Comparison of ENCODE assay signal across 26 cellular contexts in the genomic region with DNA sequence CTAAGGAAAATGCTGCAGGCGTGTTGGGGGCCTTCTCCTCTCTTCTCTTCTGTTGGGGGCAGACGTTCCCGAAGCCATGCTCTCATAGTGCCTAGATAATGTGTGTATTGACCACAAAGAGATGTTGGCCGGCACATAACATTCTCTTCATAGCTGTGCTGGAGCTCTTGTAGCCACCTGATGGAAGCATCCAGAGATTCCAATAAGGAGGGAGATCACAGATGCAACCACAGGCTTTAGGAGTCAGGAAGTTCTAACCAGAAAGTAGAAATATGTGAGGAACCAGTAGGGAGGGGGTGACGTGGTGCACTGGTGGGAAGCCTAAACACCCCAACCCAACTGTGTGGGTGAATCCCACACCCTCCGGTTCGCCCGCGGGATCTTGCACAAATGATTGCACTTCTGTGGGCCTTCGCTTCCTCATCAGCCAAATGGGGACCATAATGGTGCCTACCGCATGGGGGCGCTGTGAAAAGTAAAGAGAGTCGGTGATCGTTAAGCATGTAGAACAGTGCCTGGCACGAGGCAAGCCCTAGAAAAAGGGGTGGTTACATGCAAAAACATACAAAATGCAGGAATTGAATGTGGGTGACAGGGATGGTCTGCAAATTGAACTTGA.
A peak's percentile ranks its signal among the peaks of the same experiment; 100 is the strongest.
DNase-seq lines count a peak whose midpoint lies in the region; ATAC-seq, FAIRE-seq and TF ChIP-seq lines count a peak whose summit lies in the region.
"Had no signal": no experiment of that assay in that cellular context is flagged by ENCODE, and none has a peak within 500 bp of the region (broad histone marks: within the 10 kb centered on the region; RNA-seq: fewer than 3 reads in every experiment).

No MANE protein-coding gene starts in this region.

- H3K4me3 ChIP-seq in astrocyte (ENCODE audit: insufficient read depth, low read depth, low read length) (no peak overlapping the region), stomach (no peak overlapping the region)
- H3K4me3 ChIP-seq: left ventricle myocardium inferior, psoas muscle, thoracic aorta had no signal

- H3K4me1 ChIP-seq in H9 (ENCODE audit: insufficient read depth, low read length) = no peaks in the 10 kb centered on the region; the same call in 1 of the 2 replicates
- H3K4me1 ChIP-seq in astrocyte (ENCODE audit: insufficient read depth, low read length) = peaks cover 26% of the 10 kb centered on the region
- H3K4me1 ChIP-seq in stomach = no peaks in the 10 kb centered on the region

- no peak overlapping the region for H3T11ph ChIP-seq in H9 (ENCODE audit: low read length)

- H3K23me2 ChIP-seq in H9 (ENCODE audit: insufficient read length, low read depth, low read length, poor library complexity, severe bottlenecking) = no peaks in the 10 kb centered on the region

- H3K79me2 ChIP-seq in H9 (ENCODE audit: insufficient read depth, low read length) = no peaks in the 10 kb centered on the region
- H3K79me2 ChIP-seq in astrocyte (ENCODE audit: insufficient read depth, low read length) = peaks cover 16% of the 10 kb centered on the region

- H3K4me2 ChIP-seq in H9 (ENCODE audit: insufficient read depth, insufficient read length, low read length) (no peak overlapping the region), astrocyte (ENCODE audit: low read length) (no peak overlapping the region)

- H3K27ac ChIP-seq in H9 (ENCODE audit: insufficient read length, low read depth, low read length) (no peak overlapping the region), astrocyte (ENCODE audit: low read depth, low read length) (no peak overlapping the region), stomach (no peak overlapping the region)
- H3K27ac ChIP-seq: HL-60, left ventricle myocardium inferior, psoas muscle, thoracic aorta had no signal

- no peak overlapping the region for H3K18ac ChIP-seq in H9 (ENCODE audit: insufficient read length, low read depth, low read length)

- H3K27ac Mint-ChIP-seq in H9 = no peak overlapping the region
- no peak overlapping the region for H3K27ac Mint-ChIP-seq in astrocyte (ENCODE audit: unreplicated experiment)
- peak overlapping the region; percentile 65 for H3K27ac Mint-ChIP-seq in neural crest cell (ENCODE audit: unreplicated experiment)
- H3K27ac Mint-ChIP-seq: activated naive CD4-positive, alpha-beta T cell treated with anti-CD3 and anti-CD28 coated beads for 36 hours; CD8-positive, alpha-beta memory T cell; nephron progenitor cell had no signal

- intact Hi-C loops in stomach (cut with DNase I; ENCODE audit: low total_unique reads) = no loop called here

- H2BK20ac ChIP-seq in H9 (ENCODE audit: low read depth, low read length, poor library complexity, severe bottlenecking) = no peak overlapping the region

- no peak overlapping the region for H3K4ac ChIP-seq in H9 (ENCODE audit: low read depth, low read length)

- no peak overlapping the region for H2BK5ac ChIP-seq in H9 (ENCODE audit: insufficient read length, low read length)

- no peak overlapping the region for H4K5ac ChIP-seq in H9 (ENCODE audit: insufficient read length, low read depth, low read length)

- no peak overlapping the region for H2BK12ac ChIP-seq in H9 (ENCODE audit: insufficient read length, low read depth, low read length)

- DNase-seq in EH (ENCODE audit: low read depth) (peak; percentile 19), H9 (peak; percentile 54), astrocyte (ENCODE audit: low read depth) (peak; percentile 74), neural crest cell (ENCODE audit: low read depth, low spot score) (no peak), NCI-H446 treated with DMSO at 0.1 percent for 48 hours (lab: John Stamatoyannopoulos, UW) (no peak), stomach (no peak), AG08395 (ENCODE audit: low spot score) (no peak)
- DNase-seq: activated CD4-positive, alpha-beta T cell treated with anti-CD3 and anti-CD28 coated beads for 1 hour; activated naive CD4-positive, alpha-beta T cell treated with anti-CD3 and anti-CD28 coated beads for 36 hours; activated T-cell treated with anti-CD3 and anti-CD28 coated beads, Interleukin-2, amount 50 U/mL, for 4 hours; CD8-positive, alpha-beta memory T cell; DMS153; GDM1; GOT3; left ventricle myocardium inferior; midbrain; NCI-H1417 treated with DMSO at 0.1 percent for 48 hours; nephron progenitor cell; OCI-M1; psoas muscle; stimulated activated CD4-positive, alpha-beta T cell treated with anti-CD3 and anti-CD28 coated beads, Interleukin-1b, Interleukin-23, amount 100 ng/mL, for 48 hours had no signal

- H3K36me3 Mint-ChIP-seq in H9 (ENCODE audit: insufficient read depth in 1 of 3, low read depth in 3 of 3) (no peaks in the 10 kb centered on the region; a peak in 1 of 7 replicates), astrocyte (ENCODE audit: low read depth, unreplicated experiment) (no peaks in the 10 kb centered on the region), neural crest cell (ENCODE audit: low read depth) (no peaks in the 10 kb centered on the region)
- H3K36me3 Mint-ChIP-seq: CD8-positive, alpha-beta memory T cell had no signal

- H3K14ac ChIP-seq in H9 (ENCODE audit: insufficient read depth, low read length) = no peak overlapping the region

- no peak overlapping the region for H4K91ac ChIP-seq in H9 (ENCODE audit: insufficient read length, low read depth, low read length)

- no peak for FAIRE-seq in astrocyte (lab: Jason Lieb, UNC)

- no peaks in the 10 kb centered on the region for H3K79me1 ChIP-seq in H9 (ENCODE audit: insufficient read depth, low read depth, low read length, poor library complexity, severe bottlenecking)

- H2AFZ ChIP-seq in H9 (ENCODE audit: low read length) (no peak overlapping the region), astrocyte (ENCODE audit: low read depth, low read length) (no peak overlapping the region)

- no peak overlapping the region for H3K4me3 Mint-ChIP-seq in H9
- no peak overlapping the region for H3K4me3 Mint-ChIP-seq in astrocyte (ENCODE audit: unreplicated experiment)
- no peak overlapping the region for H3K4me3 Mint-ChIP-seq in neural crest cell
- H3K4me3 Mint-ChIP-seq: activated naive CD4-positive, alpha-beta T cell treated with anti-CD3 and anti-CD28 coated beads for 36 hours; activated T-cell treated with anti-CD3 and anti-CD28 coated beads, Interleukin-2, amount 50 U/mL, for 4 hours; CD8-positive, alpha-beta memory T cell; central memory CD8-positive, alpha-beta T cell; nephron progenitor cell had no signal

- H2BK15ac ChIP-seq in H9 (ENCODE audit: low read depth, low read length) = no peak overlapping the region

- H3K36me3 ChIP-seq in astrocyte (ENCODE audit: insufficient read depth, low read length) (peaks cover 3% of the 10 kb centered on the region), stomach (peaks cover 0 to 28% (median 12%) of the 10 kb centered on the region in 4 donors)
- H3K36me3 ChIP-seq: thoracic aorta had no signal

- H3K27me3 Mint-ChIP-seq in H9 (ENCODE audit: low read depth) (no peaks in the 10 kb centered on the region), astrocyte (ENCODE audit: low read depth, unreplicated experiment) (no peaks in the 10 kb centered on the region), neural crest cell (ENCODE audit: low read depth) (no peaks in the 10 kb centered on the region)

- no peak overlapping the region for H3K23ac ChIP-seq in H9 (ENCODE audit: insufficient read length, low read depth, low read length)

- no CpG with 5 or more reads among the region's 15 CpGs for WGBS in H9 (ENCODE audit: extremely low coverage, insufficient read length, low lambda C conversion rate)
- WGBS in stomach, 5 donors = 80 to 93% (median 82%) methylated on average over 15 of the region's 15 CpGs

- no peak overlapping the region for H4K8ac ChIP-seq in H9 (replicated peaks; ENCODE audit: insufficient read length, low read depth, low read length)

- peak; percentile 61 for TF ChIP-seq CTCF in H9 (conservative IDR thresholded peaks at IDR 0.05)
- TF ChIP-seq CTCF in astrocyte (IDR thresholded peaks at IDR 0.05; ENCODE audit: insufficient read depth, low read depth, low read length) = no peak
- TF ChIP-seq CTCF in neural crest cell (conservative IDR thresholded peaks at IDR 0.05) = no peak
- TF ChIP-seq CTCF in stomach (IDR thresholded peaks at IDR 0.05) = no peak

- H2BK120ac ChIP-seq in H9 (ENCODE audit: low read depth, low read length, poor library complexity, severe bottlenecking) = no peak overlapping the region

- H3K9me3 ChIP-seq in H9 (ENCODE audit: control insufficient read depth, low read depth, low read length) = no peaks in the 10 kb centered on the region
- H3K9me3 ChIP-seq in astrocyte (ENCODE audit: insufficient read depth, low read depth, low read length) = no peaks in the 10 kb centered on the region
- H3K9me3 ChIP-seq in stomach = no peaks in the 10 kb centered on the region
- H3K9me3 ChIP-seq: left ventricle myocardium inferior, psoas muscle, thoracic aorta had no signal

- no peak for ATAC-seq in HG03521 (IDR thresholded peaks at IDR 0.05; ENCODE audit: unreplicated experiment)
- ATAC-seq: activated T-cell treated with anti-CD3 and anti-CD28 coated beads, Interleukin-2, amount 50 U/mL, for 4 hours; psoas muscle; Right ventricle myocardium inferior had no signal

- no peak overlapping the region for H3K9ac ChIP-seq in H9 (ENCODE audit: extremely low read depth, insufficient read length, low read length)
- H3K9ac ChIP-seq in astrocyte (ENCODE audit: low read length) = no peak overlapping the region

- no peak overlapping the region for H2AK5ac ChIP-seq in H9 (ENCODE audit: insufficient read length, low read length)

- no peaks in the 10 kb centered on the region for H3K27me3 ChIP-seq in H9 (ENCODE audit: insufficient read depth, low read length)
- H3K27me3 ChIP-seq in astrocyte (ENCODE audit: insufficient read depth, low read length) = no peaks in the 10 kb centered on the region
- no peaks in the 10 kb centered on the region for H3K27me3 ChIP-seq in stomach

- H3K4me1 Mint-ChIP-seq in H9 (peaks cover 13 to 23% of the 10 kb centered on the region in 2 experiments), astrocyte (ENCODE audit: low read depth, unreplicated experiment) (peaks cover 11% of the 10 kb centered on the region), neural crest cell (peaks cover 12% of the 10 kb centered on the region)
- H3K4me1 Mint-ChIP-seq: CD8-positive, alpha-beta memory T cell; central memory CD8-positive, alpha-beta T cell had no signal

- H3K9me3 Mint-ChIP-seq in H9 (no peaks in the 10 kb centered on the region; a peak in 1 of 5 replicates), astrocyte (ENCODE audit: unreplicated experiment) (peaks cover 3% of the 10 kb centered on the region), neural crest cell (no peaks in the 10 kb centered on the region)
- H3K9me3 Mint-ChIP-seq: activated naive CD4-positive, alpha-beta T cell treated with anti-CD3 and anti-CD28 coated beads for 36 hours; activated T-cell treated with anti-CD3 and anti-CD28 coated beads, Interleukin-2, amount 50 U/mL, for 4 hours; CD8-positive, alpha-beta memory T cell; central memory CD8-positive, alpha-beta T cell; nephron progenitor cell had no signal

- H3K56ac ChIP-seq in H9 (ENCODE audit: insufficient read length, low read depth, low read length) = no peak overlapping the region

- no peak for TF ChIP-seq EP300 in stomach (IDR thresholded peaks at IDR 0.05)

- H4K20me1 ChIP-seq in H9 (ENCODE audit: control insufficient read depth, insufficient read depth, insufficient read length) (no peaks in the 10 kb centered on the region), astrocyte (ENCODE audit: insufficient read depth, low read length) (no peaks in the 10 kb centered on the region)

- TF ChIP-seq POLR2A in stomach (IDR thresholded peaks at IDR 0.05) = no peak

Comparison
In these comparisons a context has a peak if more than half of its experiments do, and no peak if none do; other contexts are left out.
1. DNase-seq: peak in EH (single experiment), H9 (single experiment) and astrocyte (single experiment); none in neural crest cell (single experiment), NCI-H446 treated with DMSO at 0.1 percent for 48 hours (single experiment), stomach (single experiment) and AG08395 (single experiment).